14 cellular contexts compared by ENCODE assay signal in genomic region chr4:56276547-56276946, GRCh38.
"Had no signal": no experiment of that assay in that cellular context is flagged by ENCODE, and none has a peak within 500 bp of the region (broad histone marks: within the 10 kb centered on the region; RNA-seq: fewer than 3 reads in every experiment).

No MANE protein-coding gene starts in this region.

- H3K27me3 ChIP-seq: colonic mucosa, esophagus muscularis mucosa, neural progenitor cell, tibial artery, uterus had no signal

- H3K4me3 ChIP-seq: colonic mucosa, esophagus muscularis mucosa, neural progenitor cell, tibial artery, uterus had no signal

- H3K9me3 Mint-ChIP-seq: T-helper 2 cell treated with Interferon-gamma antibody and Interleukin-4, amounts not matched to agents 5 μg/mL and 100 μg/mL, for 36 hours had no signal

- H2AFZ ChIP-seq: neural progenitor cell, parathyroid adenoma had no signal

- H3K79me2 ChIP-seq: parathyroid adenoma had no signal

- H3K4me3 Mint-ChIP-seq: neural progenitor cell; T-helper 2 cell treated with Interferon-gamma antibody and Interleukin-4, amounts not matched to agents 5 μg/mL and 100 μg/mL, for 36 hours had no signal

- H3K4me2 ChIP-seq: neural progenitor cell had no signal

- H3K4me1 ChIP-seq: colonic mucosa, esophagus muscularis mucosa, neural progenitor cell, tibial artery, uterus had no signal

- H3K27ac Mint-ChIP-seq: neural progenitor cell; T-helper 2 cell treated with Interferon-gamma antibody and Interleukin-4, amounts not matched to agents 5 μg/mL and 100 μg/mL, for 36 hours had no signal

- H3K36me3 ChIP-seq: colonic mucosa, esophagus muscularis mucosa, neural progenitor cell, tibial artery, uterus had no signal

- H3K9me3 ChIP-seq: colonic mucosa, esophagus muscularis mucosa, tibial artery, uterus had no signal

- H3K27ac ChIP-seq: colonic mucosa, esophagus muscularis mucosa, neural progenitor cell, parathyroid adenoma, tibial artery, uterus had no signal

- DNase-seq: activated CD4-positive, alpha-beta T cell treated with anti-CD3 and anti-CD28 coated beads, Interleukin-2, amount 50 U/mL, for 4 hours; activated CD4-positive, CD25-positive, alpha-beta regulatory T cell; activated naive CD4-positive, alpha-beta T cell; caudate nucleus; colonic mucosa; foreskin fibroblast; stimulated activated CD4-positive, alpha-beta T cell treated with anti-CD3 and anti-CD28 coated beads, Interleukin-4, amount 100 ng/mL, for 1 hour; stimulated activated naive CD4-positive, alpha-beta T cell; tibial artery; uterus had no signal

- H3K4me1 Mint-ChIP-seq: neural progenitor cell had no signal

- H3K9ac ChIP-seq: neural progenitor cell, parathyroid adenoma had no signal
